Comparison of ENCODE assay signal across 14 cellular contexts in genomic region chr16:15490123-15490711, GRCh38. TPM values are rescaled to one million over a fixed set of nuclear protein-coding genes. Genes with fewer than 3 reads are reported as not detected.
DNase-seq lines count a peak whose midpoint lies in the region; ATAC-seq and TF ChIP-seq lines count a peak whose summit lies in the region.
"Had no signal": no experiment of that assay in that cellular context is flagged by ENCODE, and none has a peak within 500 bp of the region (broad histone marks: within the 10 kb centered on the region; RNA-seq: fewer than 3 reads in every experiment).

No MANE protein-coding gene starts in this region.

- H3K4me1 Mint-ChIP-seq in activated naive CD4-positive, alpha-beta T cell treated with anti-CD3 and anti-CD28 coated beads, Interleukin-2, amount 50 U/mL, for 24 hours: peaks cover 45% of the 10 kb centered on the region
- peaks cover 9% of the 10 kb centered on the region for H3K4me1 Mint-ChIP-seq in type B pancreatic cell (ENCODE audit: unreplicated experiment)

- H3K27me3 Mint-ChIP-seq in activated naive CD4-positive, alpha-beta T cell treated with anti-CD3 and anti-CD28 coated beads, Interleukin-2, amount 50 U/mL, for 24 hours: no peaks in the 10 kb centered on the region
- H3K27me3 Mint-ChIP-seq in type B pancreatic cell: peaks cover 4% of the 10 kb centered on the region
- H3K27me3 Mint-ChIP-seq: naive B cell had no signal

- H3K9me3 ChIP-seq in colonic mucosa (no peaks in the 10 kb centered on the region), parathyroid adenoma (ENCODE audit: control insufficient read depth, low read length) (no peaks in the 10 kb centered on the region)

- DNase-seq in activated naive CD4-positive, alpha-beta T cell treated with anti-CD3 and anti-CD28 coated beads, Interleukin-2, amount 50 U/mL, for 16 hours: no peak
- DNase-seq in colonic mucosa: no peak
- DNase-seq in type B pancreatic cell (ENCODE audit: extremely low spot score, unreplicated experiment): peak; percentile 29
- no peak for DNase-seq in OCI-M1 (lab: John Stamatoyannopoulos, UW)
- no peak for DNase-seq in iPS-NIHi11 (ENCODE audit: low spot score)
- DNase-seq: activated CD4-positive, CD25-positive, alpha-beta regulatory T cell treated with anti-CD3 and anti-CD28 coated beads, Interleukin-2, amount 50 U/mL, for 72 hours; activated gamma-delta T cell; central memory CD4-positive, alpha-beta T cell; naive B cell; NCI-H146 had no signal

- peaks cover 3% of the 10 kb centered on the region for H3K36me3 Mint-ChIP-seq in activated naive CD4-positive, alpha-beta T cell treated with anti-CD3 and anti-CD28 coated beads, Interleukin-2, amount 50 U/mL, for 24 hours
- H3K36me3 Mint-ChIP-seq in type B pancreatic cell: no peaks in the 10 kb centered on the region
- H3K36me3 Mint-ChIP-seq: naive B cell had no signal

- no peaks in the 10 kb centered on the region for H3K9me3 Mint-ChIP-seq in activated naive CD4-positive, alpha-beta T cell treated with anti-CD3 and anti-CD28 coated beads, Interleukin-2, amount 50 U/mL, for 24 hours
- H3K9me3 Mint-ChIP-seq in type B pancreatic cell: no peaks in the 10 kb centered on the region
- H3K9me3 Mint-ChIP-seq: naive B cell had no signal

- no peak overlapping the region for H3K4me2 ChIP-seq in parathyroid adenoma (ENCODE audit: low read length)
- H3K4me2 ChIP-seq: KMS-11 had no signal

- TF ChIP-seq CTCF in colonic mucosa (IDR thresholded peaks at IDR 0.05) (no peak), parathyroid adenoma (IDR thresholded peaks at IDR 0.05) (no peak), type B pancreatic cell (conservative IDR thresholded peaks at IDR 0.05) (no peak)

- intact Hi-C loops in colonic mucosa (cut with DNase I): no loop called here

- H3K36me3 ChIP-seq in colonic mucosa (no peaks in the 10 kb centered on the region), parathyroid adenoma (ENCODE audit: control insufficient read depth, insufficient read depth, low read length) (no peaks in the 10 kb centered on the region)

- ATAC-seq in HG02678 (IDR thresholded peaks at IDR 0.05; ENCODE audit: unreplicated experiment): no peak

- H3K9ac ChIP-seq in colonic mucosa (ENCODE audit: low read depth in 2 of 2, low read length in 2 of 2): no peak overlapping the region
- no peak overlapping the region for H3K9ac ChIP-seq in parathyroid adenoma
- H3K9ac ChIP-seq: KMS-11 had no signal

- peak overlapping the region; percentile 94 for H3K27ac Mint-ChIP-seq in activated naive CD4-positive, alpha-beta T cell treated with anti-CD3 and anti-CD28 coated beads, Interleukin-2, amount 50 U/mL, for 24 hours
- H3K27ac Mint-ChIP-seq in type B pancreatic cell: no peak overlapping the region
- H3K27ac Mint-ChIP-seq: naive B cell had no signal

- H3K4me1 ChIP-seq in colonic mucosa (no peaks in the 10 kb centered on the region), parathyroid adenoma (no peaks in the 10 kb centered on the region)

- no peak overlapping the region for H3K4me3 ChIP-seq in colonic mucosa
- no peak overlapping the region for H3K4me3 ChIP-seq in parathyroid adenoma (ENCODE audit: low read depth, low read length)

- H3K27me3 ChIP-seq in colonic mucosa (no peaks in the 10 kb centered on the region), parathyroid adenoma (ENCODE audit: control insufficient read depth, insufficient read depth, low read length) (no peaks in the 10 kb centered on the region)

- no peak overlapping the region for H3K4me3 Mint-ChIP-seq in activated naive CD4-positive, alpha-beta T cell treated with anti-CD3 and anti-CD28 coated beads, Interleukin-2, amount 50 U/mL, for 24 hours
- no peak overlapping the region for H3K4me3 Mint-ChIP-seq in type B pancreatic cell
- H3K4me3 Mint-ChIP-seq: naive B cell had no signal

- H3K27ac ChIP-seq in colonic mucosa (peak overlapping the region; percentile 51), parathyroid adenoma (peak overlapping the region; percentile 22)
- H3K27ac ChIP-seq: KMS-11 had no signal

- H2AFZ ChIP-seq in parathyroid adenoma: no peak overlapping the region

- H3K79me2 ChIP-seq in parathyroid adenoma: peaks cover 3% of the 10 kb centered on the region

RNA-seq across cellular contexts. Expression of gene BMERB1, which starts 55.8 kb away (rescaled TPM):
- total RNA-seq in colonic mucosa (1 to 10 TPM; 6.2 to 9.1 TPM), type B pancreatic cell (ENCODE audit: low replicate concordance) (5.2 and 26.4 TPM in 2 replicates)
